ENCODE assay signal across 9 cellular contexts in the genomic region with DNA sequence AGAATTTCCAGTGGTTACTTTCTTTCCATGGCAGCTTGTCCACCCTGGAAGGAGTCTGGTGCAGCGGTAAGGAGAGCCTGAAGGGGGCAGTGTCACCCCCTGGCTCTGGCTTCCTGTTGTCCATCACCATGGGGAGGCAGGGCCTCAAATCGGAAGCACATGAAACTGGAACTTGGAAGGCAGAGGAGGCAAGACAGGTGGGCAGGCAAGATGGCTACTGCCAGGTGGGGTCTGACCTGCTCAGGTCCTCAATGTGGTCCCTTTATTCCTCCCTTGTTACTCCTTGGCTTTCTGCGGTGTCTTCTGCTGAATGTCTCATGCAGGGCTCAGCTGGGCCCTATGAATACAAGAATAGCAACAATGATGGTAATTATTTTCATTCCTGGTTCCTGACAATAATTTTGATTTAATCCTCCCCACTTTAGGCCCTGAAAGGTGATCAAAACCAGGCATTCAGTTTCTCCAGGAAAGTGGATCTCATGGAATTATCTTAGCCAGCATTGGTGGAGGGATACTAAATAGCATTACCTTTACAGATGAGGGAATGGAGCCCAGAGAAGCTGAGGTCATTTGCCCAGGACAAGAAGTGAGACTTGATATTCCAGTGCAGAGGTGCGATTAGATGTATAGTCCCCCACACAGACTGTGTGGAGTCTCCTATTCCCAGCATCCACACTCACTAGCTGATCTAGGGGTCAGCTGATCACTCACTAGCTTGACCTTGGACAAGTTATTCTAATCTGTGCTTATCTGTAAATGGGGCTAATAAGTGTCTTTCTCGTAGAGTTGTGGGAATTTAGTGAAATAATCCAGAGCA. TPM values are rescaled to one million over a fixed set of nuclear protein-coding genes. Genes with fewer than 3 reads are reported as not detected.
DNase-seq lines count a peak whose midpoint lies in the region; ATAC-seq and TF ChIP-seq lines count a peak whose summit lies in the region.
"Had no signal": no experiment of that assay in that cellular context is flagged by ENCODE, and none has a peak within 500 bp of the region (broad histone marks: within the 10 kb centered on the region; RNA-seq: fewer than 3 reads in every experiment).

No MANE protein-coding gene starts in this region.

- H3K4me1 ChIP-seq in psoas muscle (peaks cover 18% of the 10 kb centered on the region), esophagus squamous epithelium (peaks cover 0 to 18% (median 4%) of the 10 kb centered on the region in 3 donors)

- peak; percentile 48 for TF ChIP-seq CTCF in AG09319 (IDR thresholded peaks at IDR 0.05; ENCODE audit: low read depth, low read length)
- peak; percentile 73 for TF ChIP-seq CTCF in GM06990 (IDR thresholded peaks at IDR 0.05; ENCODE audit: insufficient read depth, low read length, poor library complexity, severe bottlenecking)
- TF ChIP-seq CTCF in dorsolateral prefrontal cortex (IDR thresholded peaks at IDR 0.05 in 54 of 56, conservative IDR thresholded peaks at IDR 0.05 in 2 of 56; ENCODE audit: low read depth in 1 of 56, partially characterized antibody in 56 of 56) = peak in 49 of 56 donors; percentile 14 to 58 (median 37)
- TF ChIP-seq CTCF in psoas muscle (IDR thresholded peaks at IDR 0.05) = peak; percentile 35
- peak in 2 of 6 experiments; percentile 26 to 50 for TF ChIP-seq CTCF in esophagus squamous epithelium (IDR thresholded peaks at IDR 0.05)

- intact Hi-C loops in dorsolateral prefrontal cortex (cut with DNase I) = no loop called here
- intact Hi-C loops in psoas muscle (cut with DNase I) = no loop called here
- intact Hi-C loops in esophagus squamous epithelium (cut with DNase I) = no loop called here

- H3K27me3 ChIP-seq in GM06990 (replicated peaks; ENCODE audit: control insufficient read depth, insufficient read depth, low read length) (no peaks in the 10 kb centered on the region), dorsolateral prefrontal cortex (no peaks in the 10 kb centered on the region), psoas muscle (ENCODE audit: insufficient read depth in 3 of 3, low read length in 2 of 3) (no peaks in the 10 kb centered on the region), esophagus squamous epithelium (no peaks in the 10 kb centered on the region)

- H3K9me3 ChIP-seq in psoas muscle = no peaks in the 10 kb centered on the region
- H3K9me3 ChIP-seq in esophagus squamous epithelium = no peaks in the 10 kb centered on the region

- H3K4me3 ChIP-seq in GM06990 (replicated peaks; ENCODE audit: low read depth, low read length) (no peak overlapping the region), dorsolateral prefrontal cortex (no peak overlapping the region), psoas muscle (no peak overlapping the region), esophagus squamous epithelium (no peak overlapping the region)

- peak; percentile 21 to 44 (median 32) for ATAC-seq in psoas muscle

- no peak for TF ChIP-seq POLR2A in esophagus squamous epithelium (IDR thresholded peaks at IDR 0.05)

- H3K27ac ChIP-seq in dorsolateral prefrontal cortex = no peak overlapping the region
- peak overlapping the region; percentile 66 for H3K27ac ChIP-seq in psoas muscle
- H3K27ac ChIP-seq in esophagus squamous epithelium = peak overlapping the region in 1 of 4 donors; percentile 13

- WGBS in psoas muscle, 3 donors = 76 to 79% (median 77%) methylated on average over 5 of the region's 5 CpGs
- 81 to 83% methylated on average over 4 to 5 of the region's 5 CpGs for WGBS in esophagus squamous epithelium, 2 donors

- DNase-seq in AG09319 (ENCODE audit: extremely low read depth, low read depth) (no peak), GM06990 (ENCODE audit: extremely low read depth, insufficient read length) (no peak), NCI-H774 (lab: John Stamatoyannopoulos, UW) (peak; percentile 22), dorsolateral prefrontal cortex (no peak), psoas muscle (no peak), cerebellum (ENCODE audit: low spot score) (no peak), esophagus squamous epithelium (lab: John Stamatoyannopoulos, UW) (no peak), T-helper 9 cell (no peak)
- DNase-seq: stimulated activated naive B cell treated with anti-CD40 and anti-IgM and Interleukin-4, amounts not matched to agents 10 μg/mL and 1 μg/mL and 100 μg/mL, for 72 hours had no signal

- H3K36me3 ChIP-seq in GM06990 (ENCODE audit: control insufficient read depth, insufficient read depth, low read length) (no peaks in the 10 kb centered on the region), psoas muscle (ENCODE audit: insufficient read depth in 1 of 2, low read depth in 1 of 2) (peaks cover 2 to 40% of the 10 kb centered on the region in 2 donors), esophagus squamous epithelium (peaks cover 0 to 17% (median 0%) of the 10 kb centered on the region in 3 donors)

RNA-seq across cellular contexts. Expression of gene SNAI1, which starts 17.6 kb away (rescaled TPM):
- total RNA-seq in dorsolateral prefrontal cortex = 1 to 10 TPM in 105 of 120 experiments, under 1 TPM in 14, not detected in 1; 0.39 to 6.9 (median 1.8) TPM
- 1 to 10 TPM in 2 of 4 donors, under 1 TPM in 2; 0.75 to 3.0 (median 1.9) TPM for total RNA-seq in psoas muscle
- polyA plus RNA-seq in psoas muscle = 1 to 10 TPM in 2 of 3 donors, under 1 TPM in 1; 0.49 to 4.6 (median 1.1) TPM
- 0.27 TPM for total RNA-seq in cerebellum
- total RNA-seq in esophagus squamous epithelium = 1 to 10 TPM in 1 of 4 donors, under 1 TPM in 2, not detected in 1; 0.44 to 1.3 (median 0.75) TPM

RNA-seq across cellular contexts. Expression of gene RNF114, which starts 29.0 kb away (rescaled TPM):
- total RNA-seq in dorsolateral prefrontal cortex (10 to 100 TPM; 47.5 to 93.9 (median 61.7) TPM), psoas muscle (100 to 1,000 TPM in 1 of 4 donors, 10 to 100 TPM in 3; 67.0 to 104 (median 82.4) TPM), cerebellum (49.5 TPM), esophagus squamous epithelium (100 to 1,000 TPM in 1 of 4 donors, 10 to 100 TPM in 3; 73.2 to 102 (median 79.7) TPM)
- 10 to 100 TPM; 30.8 to 83.6 (median 79.7) TPM for polyA plus RNA-seq in psoas muscle

RNA-seq across cellular contexts. Expression of gene SPATA2, which starts 49.8 kb away (rescaled TPM):
- total RNA-seq in dorsolateral prefrontal cortex = 10 to 100 TPM; 23.0 to 60.6 (median 41.6) TPM
- total RNA-seq in psoas muscle = 10 to 100 TPM in 2 of 4 donors, 1 to 10 TPM in 2; 6.7 to 16.3 (median 10.3) TPM
- 10 to 100 TPM in 1 of 3 donors, 1 to 10 TPM in 2; 7.8 to 15.0 (median 8.1) TPM for polyA plus RNA-seq in psoas muscle
- 2.6 TPM for total RNA-seq in cerebellum
- 1 to 10 TPM; 3.3 to 5.6 (median 4.0) TPM for total RNA-seq in esophagus squamous epithelium
